ENCODE assay signal across 9 cellular contexts in genomic region chr2:121689356-121689755, GRCh38. TPM values are rescaled to one million over a fixed set of nuclear protein-coding genes. Genes with fewer than 3 reads are reported as not detected.
DNase-seq lines count a peak whose midpoint lies in the region; ATAC-seq and TF ChIP-seq lines count a peak whose summit lies in the region.
"Had no signal": no experiment of that assay in that cellular context is flagged by ENCODE, and none has a peak within 500 bp of the region (broad histone marks: within the 10 kb centered on the region; RNA-seq: fewer than 3 reads in every experiment).

No MANE protein-coding gene starts in this region.

- no peaks in the 10 kb centered on the region for H3K27me3 Mint-ChIP-seq in effector memory CD8-positive, alpha-beta T cell
- no peaks in the 10 kb centered on the region for H3K27me3 Mint-ChIP-seq in activated T-helper 2 cell treated with anti-CD3 and anti-CD28 coated beads, Interferon-gamma antibody, Interleukin-2, Interleukin-4, amounts not matched to agents 10 μg/mL and 5 μg/mL and 100 μg/mL, durations not matched to agents 14 hours and 24 hours and 36 hours (ENCODE audit: low read depth)
- H3K27me3 Mint-ChIP-seq: activated CD4-positive, alpha-beta T cell treated with anti-CD3 and anti-CD28 coated beads, Interleukin-2, amount 10 ng/mL, durations not matched to agents 7 days and 5 days had no signal

- no peaks in the 10 kb centered on the region for H4K20me1 ChIP-seq in neural cell (ENCODE audit: insufficient read depth)

- no peak overlapping the region for H2AFZ ChIP-seq in neural cell (ENCODE audit: low read depth, low read length)

- no peak for ATAC-seq in effector memory CD8-positive, alpha-beta T cell (replicated peaks)
- no peak for ATAC-seq in HG03025 (IDR thresholded peaks at IDR 0.05; ENCODE audit: low FRiP score, unreplicated experiment)

- H3K79me2 ChIP-seq in neural cell (replicated peaks; ENCODE audit: insufficient read depth, low read length) = no peaks in the 10 kb centered on the region

- H3K9me3 ChIP-seq in neural cell (ENCODE audit: low read length) = no peaks in the 10 kb centered on the region

- H3F3A ChIP-seq in neural cell (ENCODE audit: insufficient read depth, low read length, poor library complexity, severe bottlenecking) = no peaks in the 10 kb centered on the region

- no peaks in the 10 kb centered on the region for H3K27me3 ChIP-seq in neural cell (ENCODE audit: insufficient read depth, low read depth, low read length)

- H3K27ac ChIP-seq in neural cell (ENCODE audit: low read length) = no peak overlapping the region

- no peaks in the 10 kb centered on the region for H3K36me3 ChIP-seq in neural cell (ENCODE audit: insufficient read depth, low read length)

- peak; percentile 38 for TF ChIP-seq RAD21 in neural cell (conservative IDR thresholded peaks at IDR 0.05)

- H3K36me3 Mint-ChIP-seq in effector memory CD8-positive, alpha-beta T cell (ENCODE audit: insufficient read depth) = no peaks in the 10 kb centered on the region
- H3K36me3 Mint-ChIP-seq in activated T-helper 2 cell treated with anti-CD3 and anti-CD28 coated beads, Interferon-gamma antibody, Interleukin-2, Interleukin-4, amounts not matched to agents 10 μg/mL and 5 μg/mL and 100 μg/mL, durations not matched to agents 14 hours and 24 hours and 36 hours (ENCODE audit: low read depth) = peaks cover 2% of the 10 kb centered on the region

- DNase-seq in GM03348 (ENCODE audit: low spot score) (peak; percentile 61), NCI-H524 (lab: John Stamatoyannopoulos, UW) (peak; percentile 32 to 74), NCI-H2107 (lab: John Stamatoyannopoulos, UW) (no peak), OCI-M2 (lab: John Stamatoyannopoulos, UW; ENCODE audit: unreplicated experiment) (no peak)
- DNase-seq in effector memory CD8-positive, alpha-beta T cell = no peak
- no peak for DNase-seq in activated T-helper 2 cell treated with anti-CD3 and anti-CD28 coated beads, Interferon-gamma antibody, Interleukin-2, Interleukin-4, amounts not matched to agents 10 μg/mL and 5 μg/mL and 100 μg/mL, durations not matched to agents 14 hours and 24 hours and 36 hours (ENCODE audit: low spot score)
- DNase-seq: activated CD4-positive, alpha-beta T cell treated with anti-CD3 and anti-CD28 coated beads, Interleukin-2, amount 10 ng/mL, durations not matched to agents 7 days and 5 days had no signal

- H3K4me3 ChIP-seq in neural cell (ENCODE audit: low read length) = no peak overlapping the region

- no peaks in the 10 kb centered on the region for H3K9me2 ChIP-seq in neural cell (ENCODE audit: insufficient read depth, low read length)

- H3K4me3 Mint-ChIP-seq in effector memory CD8-positive, alpha-beta T cell = no peak overlapping the region
- no peak overlapping the region for H3K4me3 Mint-ChIP-seq in activated T-helper 2 cell treated with anti-CD3 and anti-CD28 coated beads, Interferon-gamma antibody, Interleukin-2, Interleukin-4, amounts not matched to agents 10 μg/mL and 5 μg/mL and 100 μg/mL, durations not matched to agents 14 hours and 24 hours and 36 hours (ENCODE audit: low read depth)
- H3K4me3 Mint-ChIP-seq: activated CD4-positive, alpha-beta T cell treated with anti-CD3 and anti-CD28 coated beads, Interleukin-2, amount 10 ng/mL, durations not matched to agents 7 days and 5 days had no signal

- intact Hi-C loops in activated T-helper 2 cell treated with anti-CD3 and anti-CD28 coated beads, Interferon-gamma antibody, Interleukin-2, Interleukin-4, amounts not matched to agents 10 μg/mL and 5 μg/mL and 100 μg/mL, durations not matched to agents 14 hours and 24 hours and 36 hours (cut with micrococcal nuclease) = no loop called here

- no peak for TF ChIP-seq EP300 in neural cell (conservative IDR thresholded peaks at IDR 0.05; ENCODE audit: poor library complexity, severe bottlenecking)

- TF ChIP-seq CTCF in neural cell (IDR thresholded peaks at IDR 0.05; ENCODE audit: poor library complexity, severe bottlenecking) = peak; percentile 46

- H3K27ac Mint-ChIP-seq in effector memory CD8-positive, alpha-beta T cell = peak overlapping the region; percentile 19 to 57
- no peak overlapping the region for H3K27ac Mint-ChIP-seq in activated T-helper 2 cell treated with anti-CD3 and anti-CD28 coated beads, Interferon-gamma antibody, Interleukin-2, Interleukin-4, amounts not matched to agents 10 μg/mL and 5 μg/mL and 100 μg/mL, durations not matched to agents 14 hours and 24 hours and 36 hours
- H3K27ac Mint-ChIP-seq: activated CD4-positive, alpha-beta T cell treated with anti-CD3 and anti-CD28 coated beads, Interleukin-2, amount 10 ng/mL, durations not matched to agents 7 days and 5 days had no signal

- H3K4me1 Mint-ChIP-seq in effector memory CD8-positive, alpha-beta T cell (ENCODE audit: low read depth in 2 of 2) = no peaks in the 10 kb centered on the region
- H3K4me1 Mint-ChIP-seq in activated T-helper 2 cell treated with anti-CD3 and anti-CD28 coated beads, Interferon-gamma antibody, Interleukin-2, Interleukin-4, amounts not matched to agents 10 μg/mL and 5 μg/mL and 100 μg/mL, durations not matched to agents 14 hours and 24 hours and 36 hours (ENCODE audit: low read depth) = no peaks in the 10 kb centered on the region

- peaks cover 0 to 2% of the 10 kb centered on the region in 2 donors for H3K9me3 Mint-ChIP-seq in effector memory CD8-positive, alpha-beta T cell
- H3K9me3 Mint-ChIP-seq in activated T-helper 2 cell treated with anti-CD3 and anti-CD28 coated beads, Interferon-gamma antibody, Interleukin-2, Interleukin-4, amounts not matched to agents 10 μg/mL and 5 μg/mL and 100 μg/mL, durations not matched to agents 14 hours and 24 hours and 36 hours = peaks cover 9% of the 10 kb centered on the region

- H3K4me2 ChIP-seq in neural cell (ENCODE audit: low read length) = no peak overlapping the region

- H3K9ac ChIP-seq in neural cell (ENCODE audit: low read length) = no peak overlapping the region

TF ChIP-seq in neural cell, 6 proteins besides CTCF, POLR2A, EP300 and RAD21:
- TF ChIP-seq SMC3 (conservative IDR thresholded peaks at IDR 0.05; ENCODE audit: poor library complexity) (peak; percentile 43), EZH2 (IDR thresholded peaks at IDR 0.05; ENCODE audit: borderline replicate concordance, insufficient read depth, low read length, poor library complexity, severe bottlenecking) (no peak), REST (IDR thresholded peaks at IDR 0.05; ENCODE audit: borderline replicate concordance) (no peak), MXI1 (conservative IDR thresholded peaks at IDR 0.05; ENCODE audit: poor library complexity, severe bottlenecking) (no peak)

RNA-seq across cellular contexts. Expression of gene CLASP1, which starts 40.1 kb away (rescaled TPM):
- polyA plus RNA-seq in neural cell = 41.3 and 48.8 TPM in 2 replicates
- polyA minus RNA-seq in neural cell = 193 and 253 TPM in 2 replicates
- total RNA-seq in activated T-helper 2 cell treated with anti-CD3 and anti-CD28 coated beads, Interferon-gamma antibody, Interleukin-2, Interleukin-4, amounts not matched to agents 10 μg/mL and 5 μg/mL and 100 μg/mL, durations not matched to agents 14 hours and 24 hours and 36 hours = 66.4 and 71.7 TPM in 2 replicates

RNA-seq across cellular contexts. Expression of gene NIFK, which starts 47.3 kb away (rescaled TPM):
- polyA plus RNA-seq in neural cell = 60.9 and 81.0 TPM in 2 replicates
- 46.5 and 51.7 TPM in 2 replicates for polyA minus RNA-seq in neural cell
- 117 and 125 TPM in 2 replicates for total RNA-seq in activated T-helper 2 cell treated with anti-CD3 and anti-CD28 coated beads, Interferon-gamma antibody, Interleukin-2, Interleukin-4, amounts not matched to agents 10 μg/mL and 5 μg/mL and 100 μg/mL, durations not matched to agents 14 hours and 24 hours and 36 hours

Comparison
In these comparisons a context has a peak if more than half of its experiments do, and no peak if none do; other contexts are left out.
1. DNase-seq: peak in GM03348 (single experiment) and NCI-H524 (2 of 2); none in effector memory CD8-positive, alpha-beta T cell (0 of 3), NCI-H2107 (single experiment), activated T-helper 2 cell treated with anti-CD3 and anti-CD28 coated beads, Interferon-gamma antibody, Interleukin-2, Interleukin-4, amounts not matched to agents 10 μg/mL and 5 μg/mL and 100 μg/mL, durations not matched to agents 14 hours and 24 hours and 36 hours (single experiment) and OCI-M2 (single experiment).